8 cellular contexts compared by ENCODE assay signal in genomic region chr17:81342700-81343070, GRCh38. TPM values are rescaled to one million over a fixed set of nuclear protein-coding genes. Genes with fewer than 3 reads are reported as not detected.
A peak's percentile ranks its signal among the peaks of the same experiment; 100 is the strongest.
DNase-seq lines count a peak whose midpoint lies in the region; ATAC-seq, FAIRE-seq and TF ChIP-seq lines count a peak whose summit lies in the region.

No MANE protein-coding gene starts in this region.

- DNase-seq in HFF-Myc (ENCODE audit: extremely low read depth, low read depth) (no peak), astrocyte of the cerebellum (ENCODE audit: low read depth) (no peak), small intestine (no peak)
- DNase-seq in activated CD4-positive, alpha-beta T cell treated with anti-CD3 and anti-CD28 coated beads, Interleukin-2, amount 10 ng/mL, durations not matched to agents 7 days and 5 days = no peak

- no peak overlapping the region for H3K4me3 Mint-ChIP-seq in activated CD4-positive, alpha-beta T cell treated with anti-CD3 and anti-CD28 coated beads, Interleukin-2, amount 10 ng/mL, durations not matched to agents 7 days and 5 days

- H3K27me3 ChIP-seq in iPS-20b (ENCODE audit: insufficient read depth, low read length) (peaks cover 87% of the 10 kb centered on the region), small intestine (ENCODE audit: control insufficient read depth in 2 of 2, insufficient read depth in 2 of 2, low read length in 2 of 2) (no peaks in the 10 kb centered on the region)

- H3K4me1 ChIP-seq in iPS-20b (ENCODE audit: insufficient read depth, low read length) = peaks cover 12% of the 10 kb centered on the region; the same call in 1 of the 2 replicates
- peaks cover 5 to 11% of the 10 kb centered on the region in 2 donors for H3K4me1 ChIP-seq in small intestine (ENCODE audit: control insufficient read depth in 2 of 2, insufficient read depth in 1 of 2, low read depth in 1 of 2, low read length in 1 of 2)

- WGBS in small intestine, 3 donors = 3 to 7% (median 7%) methylated on average over 33 to 35 of the region's 35 CpGs

- no peak overlapping the region for H3K27ac ChIP-seq in iPS-20b (ENCODE audit: low read length)
- peak overlapping the region; percentile 94 to 98 for H3K27ac ChIP-seq in small intestine (ENCODE audit: low read depth in 1 of 2, low read length in 1 of 2)

- no peak for FAIRE-seq in small intestine (lab: Jason Lieb, UNC)

- POLR2A ChIA-PET in activated CD4-positive, alpha-beta T cell treated with anti-CD3 and anti-CD28 coated beads, Interleukin-2, amount 10 ng/mL, durations not matched to agents 7 days and 5 days (lab: Charles Lee) = no interaction called here

- ATAC-seq in GM18868 (IDR thresholded peaks at IDR 0.05; ENCODE audit: unreplicated experiment) (no peak), esophagus mucosa (no peak), GM18870 (IDR thresholded peaks at IDR 0.05; ENCODE audit: unreplicated experiment) (no peak)

- TF ChIP-seq CTCF in HFF-Myc (IDR thresholded peaks at IDR 0.05; ENCODE audit: low read depth, low read length, missing control alignments) = no peak
- TF ChIP-seq CTCF in astrocyte of the cerebellum (IDR thresholded peaks at IDR 0.05; ENCODE audit: low read depth, low read length, missing control alignments) = no peak

- H3K9me3 ChIP-seq in iPS-20b (ENCODE audit: insufficient read depth, low read depth, low read length) (no peaks in the 10 kb centered on the region; the same call in 1 of the 2 replicates), small intestine (ENCODE audit: control insufficient read depth, low read depth) (no peaks in the 10 kb centered on the region)

- peak overlapping the region; percentile 94 for H3K4me3 ChIP-seq in HFF-Myc (replicated peaks; ENCODE audit: low read depth, low read length)
- H3K4me3 ChIP-seq in astrocyte of the cerebellum (ENCODE audit: low read depth, low read length) = peak overlapping the region; percentile 96
- peak overlapping the region; percentile 74 for H3K4me3 ChIP-seq in iPS-20b (ENCODE audit: low read length)
- peak overlapping the region; percentile 36 to 69 for H3K4me3 ChIP-seq in small intestine (ENCODE audit: low read depth in 1 of 2, low read length in 2 of 2)

- peaks cover 4% of the 10 kb centered on the region for H3K36me3 Mint-ChIP-seq in activated CD4-positive, alpha-beta T cell treated with anti-CD3 and anti-CD28 coated beads, Interleukin-2, amount 10 ng/mL, durations not matched to agents 7 days and 5 days (ENCODE audit: low read depth)

- H3K27ac Mint-ChIP-seq in activated CD4-positive, alpha-beta T cell treated with anti-CD3 and anti-CD28 coated beads, Interleukin-2, amount 10 ng/mL, durations not matched to agents 7 days and 5 days = no peak overlapping the region

- H3K4me1 Mint-ChIP-seq in activated CD4-positive, alpha-beta T cell treated with anti-CD3 and anti-CD28 coated beads, Interleukin-2, amount 10 ng/mL, durations not matched to agents 7 days and 5 days = peaks cover 8% of the 10 kb centered on the region

- peak overlapping the region; percentile 72; the same call in 1 of the 2 replicates for H3K9ac ChIP-seq in iPS-20b (ENCODE audit: low read depth, low read length)

- H3K9me3 Mint-ChIP-seq in activated CD4-positive, alpha-beta T cell treated with anti-CD3 and anti-CD28 coated beads, Interleukin-2, amount 10 ng/mL, durations not matched to agents 7 days and 5 days = no peaks in the 10 kb centered on the region

- peaks cover 42% of the 10 kb centered on the region for H3K27me3 Mint-ChIP-seq in activated CD4-positive, alpha-beta T cell treated with anti-CD3 and anti-CD28 coated beads, Interleukin-2, amount 10 ng/mL, durations not matched to agents 7 days and 5 days

- H3K36me3 ChIP-seq in iPS-20b (ENCODE audit: insufficient read depth, low read depth, low read length) (no peaks in the 10 kb centered on the region), small intestine (ENCODE audit: control insufficient read depth in 2 of 2, insufficient read depth in 2 of 2, low read length in 2 of 2) (no peaks in the 10 kb centered on the region)

- CTCF ChIA-PET in activated CD4-positive, alpha-beta T cell treated with anti-CD3 and anti-CD28 coated beads, Interleukin-2, amount 10 ng/mL, durations not matched to agents 7 days and 5 days (lab: Charles Lee) = no interaction called here

- in situ Hi-C loops in astrocyte of the cerebellum (cut with HindIII; ENCODE audit: low sequenced_read_pairs) = no loop called here

RNA-seq across cellular contexts. Expression of gene SLC38A10, which starts 47.6 kb away (rescaled TPM):
- 10 to 100 TPM; 48.4 to 79.9 (median 78.5) TPM for polyA plus RNA-seq in small intestine
- 100 to 1,000 TPM in 1 of 2 experiments, 10 to 100 TPM in 1; 94.4 to 109 TPM for total RNA-seq in activated CD4-positive, alpha-beta T cell treated with anti-CD3 and anti-CD28 coated beads, Interleukin-2, amount 10 ng/mL, durations not matched to agents 7 days and 5 days
- 24.6 TPM for total RNA-seq in esophagus mucosa

RNA-seq across cellular contexts. Expression of gene BAHCC1, which starts 52.6 kb away (rescaled TPM):
- 10 to 100 TPM in 1 of 3 donors, 1 to 10 TPM in 2; 2.2 to 13.4 (median 6.3) TPM for polyA plus RNA-seq in small intestine
- not detected for total RNA-seq in activated CD4-positive, alpha-beta T cell treated with anti-CD3 and anti-CD28 coated beads, Interleukin-2, amount 10 ng/mL, durations not matched to agents 7 days and 5 days
- total RNA-seq in esophagus mucosa = 4.2 TPM
